In genomic region chr1:242524571-242525359, GRCh38 we compare ENCODE assay signal across 8 cellular contexts. TPM values are rescaled to one million over a fixed set of nuclear protein-coding genes. Genes with fewer than 3 reads are reported as not detected.
DNase-seq lines count a peak whose midpoint lies in the region; ATAC-seq and TF ChIP-seq lines count a peak whose summit lies in the region.

PLD5 (minus strand) TSS chr1:242524697.

- peak within 1 kb of the TSS; percentile 16 for H3K4me3 ChIP-seq in BJ (ENCODE audit: low read depth, low read length)
- peak within 1 kb of the TSS; percentile 84 for H3K4me3 ChIP-seq in HUES48 (ENCODE audit: low read depth, low read length)
- H3K4me3 ChIP-seq in adrenal gland = peak within 1 kb of the TSS in 2 of 4 donors; percentile 19 to 50
- peak within 1 kb of the TSS; percentile 77 for H3K4me3 ChIP-seq in thoracic aorta

- DNase-seq in BJ (ENCODE audit: low read depth) (no peak), adrenal gland (peak in 4 of 7 donors; percentile 6 to 42 (median 24)), islet precursor cell (peak; percentile 75), thoracic aorta (ENCODE audit: low spot score) (no peak), NOMO-1 treated with DMSO at 0.1 percent for 48 hours (lab: John Stamatoyannopoulos, UW; ENCODE audit: unreplicated experiment) (no peak), NCI-H226 (no peak), GOT3 (lab: John Stamatoyannopoulos, UW) (no peak)

- H3K9me3 ChIP-seq in HUES48 (ENCODE audit: control insufficient read depth, insufficient read depth, low read length) (no peaks in the 10 kb centered on the region), adrenal gland (replicated peaks in 1 of 3) (no peaks in the 10 kb centered on the region), thoracic aorta (no peaks in the 10 kb centered on the region)

- peaks cover 9% of the 10 kb centered on the region for H3K4me1 ChIP-seq in HUES48 (ENCODE audit: control insufficient read depth, insufficient read depth, low read length)
- peaks cover 0 to 12% of the 10 kb centered on the region in 2 donors for H3K4me1 ChIP-seq in adrenal gland (replicated peaks in 1 of 2)
- H3K4me1 ChIP-seq in thoracic aorta (ENCODE audit: control insufficient read depth in 1 of 2, low read depth in 2 of 2) = peaks cover 0 to 22% of the 10 kb centered on the region in 2 donors

- H3K9ac ChIP-seq in HUES48 (ENCODE audit: low read depth, low read length) = peak within 1 kb of the TSS; percentile 47

- no peak for TF ChIP-seq POLR2A in adrenal gland (IDR thresholded peaks at IDR 0.05)

- no peak for TF ChIP-seq CTCF in BJ (IDR thresholded peaks at IDR 0.05; ENCODE audit: insufficient read depth, low read depth, low read length)
- no peak for TF ChIP-seq CTCF in adrenal gland (IDR thresholded peaks at IDR 0.05)
- TF ChIP-seq CTCF in thoracic aorta (IDR thresholded peaks at IDR 0.05) = no peak

- H3K27me3 ChIP-seq in BJ (ENCODE audit: control insufficient read depth, insufficient read depth, low read length) (peaks cover 18% of the 10 kb centered on the region), HUES48 (ENCODE audit: control insufficient read depth, insufficient read depth, low read length) (peaks cover 42% of the 10 kb centered on the region), adrenal gland (peaks cover 37% of the 10 kb centered on the region), thoracic aorta (replicated peaks; ENCODE audit: insufficient read depth) (no peaks in the 10 kb centered on the region)

- 0 to 4% (median 1%) methylated on average over 10 to 77 of the region's 77 CpGs for WGBS in adrenal gland, 4 donors

- H3K36me3 ChIP-seq in BJ (ENCODE audit: control insufficient read depth, insufficient read depth, low read length) (no peaks in the 10 kb centered on the region), HUES48 (ENCODE audit: control insufficient read depth, insufficient read depth, low read length) (no peaks in the 10 kb centered on the region), adrenal gland (replicated peaks in 1 of 2) (no peaks in the 10 kb centered on the region), thoracic aorta (no peaks in the 10 kb centered on the region)

- POLR2A ChIA-PET in BJ (lab: Charles Lee) = no interaction called here

- H3K27ac ChIP-seq in HUES48 (ENCODE audit: low read depth, low read length) = peak within 1 kb of the TSS; percentile 53
- peak within 1 kb of the TSS in 1 of 5 donors; percentile 45 for H3K27ac ChIP-seq in adrenal gland
- peak within 1 kb of the TSS; percentile 61 to 75 for H3K27ac ChIP-seq in thoracic aorta

- no peak for ATAC-seq in thoracic aorta (ENCODE audit: insufficient number of reproducible peaks, low FRiP score, low read depth)

- CTCF ChIA-PET in BJ (lab: Yijun Ruan, JAX) = no interaction called here

- intact Hi-C loops in adrenal gland (cut with DNase I) = no loop called here

RNA-seq across cellular contexts. Expression of gene PLD5, which starts in this region (rescaled TPM):
- polyA plus RNA-seq in BJ (2011; rRNA removed) (not detected in 2 replicates), adrenal gland (1 to 10 TPM in 2 of 3 donors, under 1 TPM in 1; 0.24 to 3.4 (median 1.5) TPM)
- polyA minus RNA-seq in BJ (2011; rRNA and poly(A)+ RNA removed) = not detected in 2 replicates
- total RNA-seq in adrenal gland (1 to 10 TPM; 1.9 to 9.6 (median 2.5) TPM), thoracic aorta (10 to 100 TPM; 12.2 to 23.9 TPM)

Comparison
In these comparisons a context has a peak if more than half of its experiments do, and no peak if none do; other contexts are left out.
1. DNase-seq: peak in adrenal gland (4 of 7) and islet precursor cell (single experiment); none in BJ (single experiment), thoracic aorta (single experiment), NOMO-1 treated with DMSO at 0.1 percent for 48 hours (single experiment), NCI-H226 (single experiment) and GOT3 (single experiment).